In the genomic region with DNA sequence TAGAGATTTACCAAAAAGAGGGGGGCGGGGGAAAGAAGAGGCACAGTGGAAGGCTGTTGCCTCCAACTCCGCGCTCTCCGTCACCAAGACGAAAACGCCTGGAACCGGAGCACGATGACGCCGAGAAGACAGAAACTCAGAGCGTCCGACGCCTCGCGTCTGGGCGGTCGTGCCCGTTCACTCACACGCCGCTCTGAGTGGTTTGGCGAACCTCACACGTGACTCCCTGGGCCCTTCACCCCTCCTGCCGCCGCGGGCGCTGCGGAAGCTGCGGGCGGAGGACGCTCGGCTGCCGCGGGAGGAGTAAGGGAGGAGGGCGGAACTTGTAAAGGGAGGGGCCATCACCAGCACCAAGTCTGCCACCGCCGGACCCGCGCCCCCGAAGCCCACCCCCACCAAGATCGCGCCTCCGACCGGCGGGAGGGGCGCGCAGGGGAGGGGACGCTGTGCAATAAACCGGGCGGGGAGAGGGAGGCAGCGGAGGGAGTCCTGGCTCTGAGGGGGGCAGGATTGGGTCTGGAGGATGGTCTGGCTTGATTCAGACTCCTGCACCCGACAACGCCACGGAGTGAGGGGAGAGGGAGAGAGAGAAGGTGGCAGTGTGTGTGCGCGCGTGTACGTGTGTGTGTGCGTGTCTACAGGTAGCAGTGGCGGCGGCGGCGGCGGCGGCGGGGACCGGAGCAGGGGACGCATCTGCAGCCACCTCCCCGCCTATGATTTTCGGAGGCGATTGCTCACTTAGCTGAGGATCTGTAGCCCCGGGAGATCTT, we compare ENCODE assay signal across 8 cellular contexts. TPM values are rescaled to one million over a fixed set of nuclear protein-coding genes. Genes with fewer than 3 reads are reported as not detected.
DNase-seq lines count a peak whose midpoint lies in the region; ATAC-seq, FAIRE-seq and TF ChIP-seq lines count a peak whose summit lies in the region.

No MANE protein-coding gene starts in this region.

- H3K27ac Mint-ChIP-seq in T-helper 2 cell treated with Interferon-gamma antibody and Interleukin-4, amounts not matched to agents 5 μg/mL and 100 μg/mL, for 36 hours, result peak overlapping the region; percentile 49

- peaks cover 3% of the 10 kb centered on the region for H3F3A ChIP-seq in smooth muscle cell (ENCODE audit: low read depth)

- H3K27me3 ChIP-seq in smooth muscle cell (ENCODE audit: low read depth), result peaks cover 51% of the 10 kb centered on the region

- TF ChIP-seq CTCF in A549 (IDR thresholded peaks at IDR 0.05) (no peak), GM13977 (IDR thresholded peaks at IDR 0.05; ENCODE audit: extremely low read depth, insufficient read depth, missing control alignments) (no peak), coronary artery (IDR thresholded peaks at IDR 0.05) (no peak), kidney (IDR thresholded peaks at IDR 0.05; ENCODE audit: borderline replicate concordance, extremely low read depth, insufficient read depth) (no peak), smooth muscle cell (IDR thresholded peaks at IDR 0.05; ENCODE audit: borderline replicate concordance, insufficient read depth, poor library complexity, severe bottlenecking) (no peak)

- CTCF ChIA-PET in A549 (lab: Yijun Ruan, JAX), result no interaction called here

- intact Hi-C loops in kidney (cut with DNase I), result no loop called here

- peak overlapping the region; percentile 76 for H2AFZ ChIP-seq in smooth muscle cell (ENCODE audit: low read depth)

- H3K79me2 ChIP-seq in smooth muscle cell (ENCODE audit: low read depth), result no peaks in the 10 kb centered on the region

- WGBS in A549 (ENCODE audit: missing lambda C conversion rate), result 7% methylated on average over 46 of the region's 71 CpGs
- under 1% methylated on average over 45 of the region's 71 CpGs for WGBS in smooth muscle cell (ENCODE audit: low lambda C conversion rate)

- peaks cover 22% of the 10 kb centered on the region for H3K4me1 Mint-ChIP-seq in T-helper 2 cell treated with Interferon-gamma antibody and Interleukin-4, amounts not matched to agents 5 μg/mL and 100 μg/mL, for 36 hours (ENCODE audit: low read depth)

- H3K9me3 ChIP-seq in A549, result no peaks in the 10 kb centered on the region
- H3K9me3 ChIP-seq in kidney (ENCODE audit: control insufficient read depth in 1 of 2, low read length in 2 of 2), result no peaks in the 10 kb centered on the region
- no peaks in the 10 kb centered on the region for H3K9me3 ChIP-seq in smooth muscle cell (replicated peaks; ENCODE audit: low read depth)

- FAIRE-seq in A549 (lab: Jason Lieb, UNC), result no peak
- FAIRE-seq in kidney (lab: Jason Lieb, UNC), result no peak

- H3K4me2 ChIP-seq in A549 (peak overlapping the region; percentile 90), smooth muscle cell (peak overlapping the region; percentile 97)

- no peaks in the 10 kb centered on the region for H3K36me3 ChIP-seq in kidney (ENCODE audit: control insufficient read depth in 1 of 2, insufficient read depth in 2 of 2, low read length in 2 of 2)
- no peaks in the 10 kb centered on the region for H3K36me3 ChIP-seq in smooth muscle cell (ENCODE audit: low read depth)

- H3K36me3 Mint-ChIP-seq in T-helper 2 cell treated with Interferon-gamma antibody and Interleukin-4, amounts not matched to agents 5 μg/mL and 100 μg/mL, for 36 hours (ENCODE audit: low read depth), result no peaks in the 10 kb centered on the region

- DNase-seq in A549 (ENCODE audit: low read depth in 1 of 2, low spot score in 1 of 2), result peak in 1 of 2 experiments; percentile 24
- peak; percentile 75 for DNase-seq in GM13977 (ENCODE audit: low spot score)
- peak; percentile 99 for DNase-seq in NCI-H146 (lab: John Stamatoyannopoulos, UW)
- DNase-seq in T-helper 2 cell treated with Interferon-gamma antibody and Interleukin-4, amounts not matched to agents 5 μg/mL and 100 μg/mL, for 36 hours (ENCODE audit: low spot score), result peak; percentile 62
- peak; percentile 95 for DNase-seq in coronary artery (ENCODE audit: low spot score)
- DNase-seq in kidney, result peak; percentile 95
- peak; percentile 43 for DNase-seq in smooth muscle cell (lab: John Stamatoyannopoulos, UW; ENCODE audit: unreplicated experiment)

- peak overlapping the region; percentile 27 to 75 for H3K9ac ChIP-seq in kidney (ENCODE audit: low read length in 2 of 2)
- H3K9ac ChIP-seq in smooth muscle cell (ENCODE audit: low read depth), result peak overlapping the region; percentile 7

- H3K4me3 ChIP-seq in A549, result peak overlapping the region; percentile 48
- peak overlapping the region; percentile 79 for H3K4me3 ChIP-seq in coronary artery
- H3K4me3 ChIP-seq in kidney (ENCODE audit: low read length in 2 of 2), result peak overlapping the region; percentile 81
- peak overlapping the region; percentile 66 for H3K4me3 ChIP-seq in smooth muscle cell

- H3K27ac ChIP-seq in A549 (no peak overlapping the region), coronary artery (peak overlapping the region; percentile 74 to 83), kidney (ENCODE audit: low read depth in 2 of 2, low read length in 2 of 2) (peak overlapping the region; percentile 23 to 45), smooth muscle cell (ENCODE audit: low read depth) (no peak overlapping the region)

- no peak for TF ChIP-seq RAD21 in A549 (conservative IDR thresholded peaks at IDR 0.05 in 1 of 2, IDR thresholded peaks at IDR 0.05 in 1 of 2)

- in situ Hi-C loops in GM13977 (cut with MboI; ENCODE audit: low pct_unique_long_range_greater_than_20kb, low sequenced_read_pairs, unreplicated experiment), result no loop called here

- no peak for TF ChIP-seq POLR2A in A549 (IDR thresholded peaks at IDR 0.05; ENCODE audit: low read length)

- H3K4me1 ChIP-seq in A549 (peaks cover 15% of the 10 kb centered on the region; the same call in 1 of the 3 replicates), kidney (ENCODE audit: control insufficient read depth in 1 of 2, insufficient read depth in 1 of 2, low read depth in 1 of 2, low read length in 2 of 2) (peaks cover 5 to 6% of the 10 kb centered on the region in 2 donors), smooth muscle cell (ENCODE audit: low read depth) (peaks cover 27% of the 10 kb centered on the region)

- H3K27me3 Mint-ChIP-seq in T-helper 2 cell treated with Interferon-gamma antibody and Interleukin-4, amounts not matched to agents 5 μg/mL and 100 μg/mL, for 36 hours (ENCODE audit: low read depth), result peaks cover 63% of the 10 kb centered on the region

- H3K4me3 Mint-ChIP-seq in T-helper 2 cell treated with Interferon-gamma antibody and Interleukin-4, amounts not matched to agents 5 μg/mL and 100 μg/mL, for 36 hours, result peak overlapping the region; percentile 83

- no peaks in the 10 kb centered on the region for H3K9me3 Mint-ChIP-seq in T-helper 2 cell treated with Interferon-gamma antibody and Interleukin-4, amounts not matched to agents 5 μg/mL and 100 μg/mL, for 36 hours

- no peaks in the 10 kb centered on the region for H4K20me1 ChIP-seq in smooth muscle cell (ENCODE audit: low read depth)

- TF ChIP-seq EP300 in A549 (IDR thresholded peaks at IDR 0.05), result no peak

- POLR2A ChIA-PET in A549 (lab: Yijun Ruan, JAX), result no interaction called here

- ATAC-seq in A549, result peak; percentile 71 to 81
- ATAC-seq in HG02884 (IDR thresholded peaks at IDR 0.05; ENCODE audit: unreplicated experiment), result peak; percentile 88

TF ChIP-seq in A549, 52 proteins besides CTCF, POLR2A, EP300 and RAD21:
- no peak for TF ChIP-seq SREBF2 (IDR thresholded peaks at IDR 0.05)
- TF ChIP-seq, protein P1, sequence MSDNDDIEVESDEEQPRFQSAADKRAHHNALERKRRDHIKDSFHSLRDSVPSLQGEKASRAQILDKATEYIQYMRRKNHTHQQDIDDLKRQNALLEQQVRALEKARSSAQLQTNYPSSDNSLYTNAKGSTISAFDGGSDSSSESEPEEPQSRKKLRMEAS (IDR thresholded peaks at IDR 0.05), result peak; percentile 48; the same call in 1 of the 2 replicates
- TF ChIP-seq, protein P2, sequence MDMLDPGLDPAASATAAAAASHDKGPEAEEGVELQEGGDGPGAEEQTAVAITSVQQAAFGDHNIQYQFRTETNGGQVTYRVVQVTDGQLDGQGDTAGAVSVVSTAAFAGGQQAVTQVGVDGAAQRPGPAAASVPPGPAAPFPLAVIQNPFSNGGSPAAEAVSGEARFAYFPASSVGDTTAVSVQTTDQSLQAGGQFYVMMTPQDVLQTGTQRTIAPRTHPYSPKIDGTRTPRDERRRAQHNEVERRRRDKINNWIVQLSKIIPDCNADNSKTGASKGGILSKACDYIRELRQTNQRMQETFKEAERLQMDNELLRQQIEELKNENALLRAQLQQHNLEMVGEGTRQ (IDR thresholded peaks at IDR 0.05), result peak; percentile 31; the same call in 1 of the 2 replicates

RNA-seq across cellular contexts. Expression of a gene that starts 1.9 kb away (rescaled TPM):
- not detected in 2 replicates for polyA plus RNA-seq in A549 (2011; rRNA removed)
- polyA plus RNA-seq in A549 (2012; cell fraction: cytosol; rRNA removed), result not detected in 2 replicates
- not detected in 2 replicates for polyA plus RNA-seq in A549 (2012; cell fraction: nucleus; rRNA removed)
- polyA plus RNA-seq in A549 (2017; fragmentation: RNase III; extraction: RNeasy Plus Mini Kit Qiagen cat#74134 plus additional on column Dnase treatment), result not detected in 3 replicates
- polyA minus RNA-seq in A549 (2011; rRNA and poly(A)+ RNA removed), result 0.33 TPM in 1 of 2 replicates, not detected in the other
- total RNA-seq in kidney, result 19.4 TPM
- 0.49 TPM for polyA plus RNA-seq in kidney (ENCODE audit: insufficient read depth, low read depth, low replicate concordance)
- total RNA-seq in smooth muscle cell, result 0.04 and 0.13 TPM in 2 replicates
- polyA plus RNA-seq in smooth muscle cell, result 0.97 TPM in 1 of 2 replicates, not detected in the other

Comparison
In these comparisons a context has a peak if more than half of its experiments do, and no peak if none do; other contexts are left out.
1. H3K27ac ChIP-seq: peak in coronary artery (2 of 2) and kidney (2 of 2); none in A549 (0 of 2) and smooth muscle cell (single experiment).
2. Peak in every context shown above with its lines, with median percentiles within 50 percentile points of each other: H3K4me3 ChIP-seq.